In genomic region chr2:186648130-186648529, GRCh38 we compare ENCODE assay signal across 23 cellular contexts. TPM values are rescaled to one million over a fixed set of nuclear protein-coding genes. Genes with fewer than 3 reads are reported as not detected.
DNase-seq lines count a peak whose midpoint lies in the region; ATAC-seq and TF ChIP-seq lines count a peak whose summit lies in the region.
"Had no signal": no experiment of that assay in that cellular context is flagged by ENCODE, and none has a peak within 500 bp of the region (broad histone marks: within the 10 kb centered on the region; RNA-seq: fewer than 3 reads in every experiment).

No MANE protein-coding gene starts in this region.

- H4K20me1 ChIP-seq in PC-3 (ENCODE audit: low read length) (no peaks in the 10 kb centered on the region), fibroblast of lung (ENCODE audit: control insufficient read depth, extremely low read depth, insufficient read depth, low read length) (no peaks in the 10 kb centered on the region)
- H4K20me1 ChIP-seq: BLaER1 had no signal

- no TSS peak for BruUV-seq in PC-3 (replicated peaks; lab: Mats Ljungman, UMichigan)

- H3K9ac ChIP-seq in PC-3 (ENCODE audit: low read length), result no peak overlapping the region
- H3K9ac ChIP-seq in fibroblast of lung (ENCODE audit: insufficient read depth, low read length), result no peak overlapping the region
- H3K9ac ChIP-seq: BLaER1 had no signal

- TF ChIP-seq CTCF in PC-3 (conservative IDR thresholded peaks at IDR 0.05; ENCODE audit: low read depth, low read length) (no peak), fibroblast of lung (conservative IDR thresholded peaks at IDR 0.05 in 1 of 2, IDR thresholded peaks at IDR 0.05 in 1 of 2; ENCODE audit: low read depth in 1 of 2, low read length in 2 of 2) (no peak), lower leg skin (IDR thresholded peaks at IDR 0.05) (no peak), nephron progenitor cell (IDR thresholded peaks at IDR 0.05) (no peak)

- no peaks in the 10 kb centered on the region for H3F3A ChIP-seq in PC-3 (ENCODE audit: low read length, unreplicated experiment)

- H3K79me2 ChIP-seq in PC-3 (ENCODE audit: low read length) (no peaks in the 10 kb centered on the region), fibroblast of lung (ENCODE audit: control insufficient read depth, insufficient read depth, low read length) (no peaks in the 10 kb centered on the region)

- no peak for TF ChIP-seq POLR2A in lower leg skin (IDR thresholded peaks at IDR 0.05)

- H3K4me3 ChIP-seq in PC-3 (ENCODE audit: low read length) (no peak overlapping the region), fibroblast of lung (replicated peaks in 1 of 4; ENCODE audit: control extremely low read depth in 1 of 4, insufficient read depth in 1 of 4, low read depth in 3 of 4, low read length in 4 of 4) (no peak overlapping the region), lower leg skin (ENCODE audit: low read depth, poor library complexity, severe bottlenecking) (no peak overlapping the region)
- H3K4me3 ChIP-seq: A549, BLaER1 had no signal

- no peaks in the 10 kb centered on the region for H3K9me3 ChIP-seq in PC-3 (ENCODE audit: low read length)
- H3K9me3 ChIP-seq in fibroblast of lung (ENCODE audit: control insufficient read depth, insufficient read depth, low read depth, low read length), result no peaks in the 10 kb centered on the region
- H3K9me3 ChIP-seq: A549, BLaER1 had no signal

- H3K27me3 ChIP-seq in PC-3 (ENCODE audit: low read length), result no peaks in the 10 kb centered on the region
- no peaks in the 10 kb centered on the region for H3K27me3 ChIP-seq in fibroblast of lung (ENCODE audit: control insufficient read depth, insufficient read depth, low read length)
- H3K27me3 ChIP-seq: BLaER1 had no signal

- CTCF ChIA-PET in PC-3 (lab: Charles Lee), result no interaction called here

- H3K4me3 Mint-ChIP-seq in nephron progenitor cell, result no peak overlapping the region
- H3K4me3 Mint-ChIP-seq: CD4-positive, alpha-beta T cell had no signal

- POLR2A ChIA-PET in PC-3 (lab: Charles Lee; ENCODE audit: unreplicated experiment), result no interaction called here

- H3K9me3 Mint-ChIP-seq in nephron progenitor cell, result no peaks in the 10 kb centered on the region
- H3K9me3 Mint-ChIP-seq: CD4-positive, alpha-beta T cell had no signal

- no peak overlapping the region for H3K27ac Mint-ChIP-seq in nephron progenitor cell
- H3K27ac Mint-ChIP-seq: CD4-positive, alpha-beta T cell had no signal

- no peaks in the 10 kb centered on the region for H3K27me3 Mint-ChIP-seq in nephron progenitor cell (ENCODE audit: low read depth, poor library complexity)
- H3K27me3 Mint-ChIP-seq: CD4-positive, alpha-beta T cell had no signal

- H3K9me2 ChIP-seq in PC-3 (replicated peaks; ENCODE audit: low read length), result no peaks in the 10 kb centered on the region

- in situ Hi-C loops in ACHN (cut with HindIII; ENCODE audit: low pct_ligation_motif_present, low pct_unique_long_range_greater_than_20kb, low sequenced_read_pairs), result loop anchor here (25.0 kb wide), 1 partner anchor 136 kb away; no protein-coding TSS in a partner anchor

- H2AFZ ChIP-seq in PC-3 (ENCODE audit: low read length), result no peak overlapping the region
- no peak overlapping the region for H2AFZ ChIP-seq in fibroblast of lung (ENCODE audit: low read length)

- DNase-seq in ELR (ENCODE audit: low read depth) (peak; percentile 2), PC-3 (peak; percentile 32), fibroblast of lung (ENCODE audit: low read depth in 2 of 2) (peak; percentile 4 to 52), renal cortical epithelial cell (ENCODE audit: low read depth) (peak; percentile 29), ACHN (no peak), lower leg skin (ENCODE audit: low spot score in 2 of 2) (no peak), nephron progenitor cell (no peak)
- DNase-seq: CD4-positive, alpha-beta T cell; COR-L47; DMS 273 treated with DMSO at 0.1 percent for 48 hours; DMS79 treated with DMSO at 0.1 percent for 48 hours; GOT3; HCEC 1CT; KG1; NCI-H1694; NCI-H446 treated with DMSO at 0.1 percent for 48 hours; NCI-H526 treated with DMSO at 0.1 percent for 48 hours; OCI-M1; Right ventricle myocardium superior had no signal

- H3K4me1 ChIP-seq in PC-3 (ENCODE audit: insufficient read depth, low read length) (no peaks in the 10 kb centered on the region), fibroblast of lung (ENCODE audit: control insufficient read depth, extremely low read depth, insufficient read depth, low read length) (no peaks in the 10 kb centered on the region)
- H3K4me1 ChIP-seq: BLaER1 had no signal

- peaks cover 27% of the 10 kb centered on the region for H3K36me3 Mint-ChIP-seq in nephron progenitor cell (ENCODE audit: low read depth)

- no peaks in the 10 kb centered on the region for H3K36me3 ChIP-seq in PC-3 (ENCODE audit: low read depth, low read length)
- no peaks in the 10 kb centered on the region for H3K36me3 ChIP-seq in fibroblast of lung (ENCODE audit: control insufficient read depth, insufficient read depth, low read length)

- WGBS in lower leg skin, 2 donors, result 94 to 96% methylated on average over 2 of the region's 2 CpGs

- H3K27ac ChIP-seq in PC-3 (ENCODE audit: low read length) (no peak overlapping the region), fibroblast of lung (ENCODE audit: insufficient read depth, low read length) (no peak overlapping the region)
- H3K27ac ChIP-seq: A549, BLaER1, HL-60 had no signal

- H3K4me2 ChIP-seq in PC-3 (ENCODE audit: low read length) (no peak overlapping the region), fibroblast of lung (ENCODE audit: extremely low read depth, insufficient read depth, low read length) (no peak overlapping the region)
- H3K4me2 ChIP-seq: A549, BLaER1 had no signal

- intact Hi-C loops in PC-3 (cut with micrococcal nuclease), result loop anchor here (2.0 kb wide), 1 partner anchor 133 kb away; no protein-coding TSS in a partner anchor
- intact Hi-C loops in lower leg skin (cut with DNase I; ENCODE audit: low total_unique reads), result no loop called here

- H3K4me1 Mint-ChIP-seq in nephron progenitor cell, result peaks cover 4% of the 10 kb centered on the region

- ATAC-seq in PC-3, result peak; percentile 95
- ATAC-seq: A549 had no signal

RNA-seq across cellular contexts. Expression of gene FAM171B, which starts 45.7 kb away (rescaled TPM):
- total RNA-seq in PC-3 (2014; rRNA removed) (4.0 and 5.5 TPM in 2 replicates), fibroblast of lung (43.4 and 56.5 TPM in 2 replicates), renal cortical epithelial cell (7.6 and 21.0 TPM in 2 replicates), lower leg skin (1 to 10 TPM; 2.0 to 6.1 (median 4.3) TPM)
- polyA plus RNA-seq in fibroblast of lung, result 18.7 and 27.2 TPM in 2 replicates
- 10.6 and 15.1 TPM in 2 replicates for polyA plus RNA-seq in fibroblast of lung (2012)
- polyA minus RNA-seq in fibroblast of lung (ENCODE audit: low replicate concordance), result 3.7 and 7.5 TPM in 2 replicates
- total RNA-seq: HT-29 had no signal

RNA-seq across cellular contexts. Expression of gene ITGAV, which starts 58.3 kb away (rescaled TPM):
- total RNA-seq in PC-3 (2014; rRNA removed), result 23.5 and 25.2 TPM in 2 replicates
- 149 and 205 TPM in 2 replicates for total RNA-seq in fibroblast of lung
- polyA plus RNA-seq in fibroblast of lung, result 44.8 and 121 TPM in 2 replicates
- polyA plus RNA-seq in fibroblast of lung (2012), result 31.2 and 81.1 TPM in 2 replicates
- 21.0 and 60.0 TPM in 2 replicates for polyA minus RNA-seq in fibroblast of lung (ENCODE audit: low replicate concordance)
- 694 and 876 TPM in 2 replicates for total RNA-seq in renal cortical epithelial cell
- total RNA-seq in lower leg skin, result 10 to 100 TPM; 69.8 to 84.7 (median 78.8) TPM

Comparison
In these comparisons a context has a peak if more than half of its experiments do, and no peak if none do; other contexts are left out.
1. DNase-seq: peak in ELR (single experiment), PC-3 (single experiment), fibroblast of lung (2 of 2) and renal cortical epithelial cell (single experiment); none in ACHN (single experiment), lower leg skin (0 of 2) and nephron progenitor cell (single experiment).